In genomic region chr2:69828913-69829242, GRCh38 we compare ENCODE assay signal across 1 cellular context.
TF ChIP-seq lines count a peak whose summit lies in the region.

No MANE protein-coding gene starts in this region.

TF ChIP-seq in A549, 52 proteins besides CTCF, POLR2A, EP300 and RAD21 (continued from another document):
- no peak for TF ChIP-seq E2F6 (IDR thresholded peaks at IDR 0.05; ENCODE audit: borderline replicate concordance, low read depth)
- TF ChIP-seq EHF (CRISPR knock-in tag; IDR thresholded peaks at IDR 0.05), result no peak
- no peak for TF ChIP-seq SMC3 (IDR thresholded peaks at IDR 0.05)
- TF ChIP-seq RARB (CRISPR knock-in tag; IDR thresholded peaks at IDR 0.05), result no peak
- no peak for TF ChIP-seq NR3C1 (IDR thresholded peaks at IDR 0.05)
- TF ChIP-seq KDM5A (IDR thresholded peaks at IDR 0.05), result no peak
- no peak for TF ChIP-seq MAZ (IDR thresholded peaks at IDR 0.05; ENCODE audit: borderline replicate concordance, low read depth, low read length)
- no peak for TF ChIP-seq HDAC2 (IDR thresholded peaks at IDR 0.05)
TF ChIP-seq in A549: peak in this region for 0.
